ENCODE assay signal across 6 cellular contexts in the genomic region with DNA sequence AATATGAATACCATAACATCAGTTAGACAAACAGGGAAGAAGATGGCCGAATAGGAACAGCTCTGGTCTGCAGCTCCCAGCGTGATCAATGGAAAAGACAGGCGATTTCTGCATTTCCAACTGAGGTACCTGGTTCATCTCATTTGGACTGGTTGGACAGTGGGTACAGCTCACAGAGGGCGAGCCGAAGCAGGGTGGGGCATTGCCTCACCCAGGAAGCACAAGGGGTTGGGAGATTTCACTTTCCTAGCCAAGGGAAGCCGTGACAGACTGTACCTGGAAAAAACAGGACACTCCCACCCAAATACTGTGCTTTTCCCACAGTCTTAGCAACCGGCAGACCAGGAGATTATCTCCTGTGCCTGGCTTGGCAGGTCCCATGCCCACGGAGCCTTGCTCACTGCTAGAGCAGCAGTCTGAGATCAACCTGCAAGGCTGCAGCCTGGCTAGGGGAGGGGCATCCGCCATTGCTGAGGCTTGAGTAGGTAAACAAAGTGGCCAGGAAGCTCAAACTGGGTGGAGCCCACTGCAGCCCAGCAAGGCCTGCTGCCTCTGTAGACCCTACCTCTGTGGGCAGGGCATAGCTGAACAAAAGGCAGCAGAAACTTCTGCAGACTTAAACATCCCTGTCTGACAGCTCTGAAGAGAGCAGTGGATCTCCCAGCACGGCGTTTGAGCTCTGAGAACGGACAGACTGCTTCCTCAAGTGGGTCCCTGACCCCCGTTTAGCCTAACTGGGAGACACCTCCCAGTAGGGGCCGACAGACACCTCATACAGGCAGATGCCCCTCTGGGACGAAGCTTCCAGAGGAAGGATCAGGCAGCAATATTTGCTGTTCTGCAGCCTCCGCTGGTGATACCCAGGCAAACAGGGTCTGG.
DNase-seq lines count a peak whose midpoint lies in the region; ATAC-seq and TF ChIP-seq lines count a peak whose summit lies in the region.
"Not testable (repeated sequence)": the region's sequence is repeated elsewhere in the genome, so short reads cannot be mapped to it uniquely, and the experiment has no call there.

No MANE protein-coding gene starts in this region.

- intact Hi-C loops in Calu3 (cut with micrococcal nuclease; ENCODE audit: unreplicated experiment); colonic mucosa (cut with DNase I); Right ventricle myocardium inferior (cut with DNase I); transverse colon (cut with DNase I; ENCODE audit: low total_unique reads): not testable (repeated sequence)

- not testable (repeated sequence) for TF ChIP-seq EP300 in transverse colon (IDR thresholded peaks at IDR 0.05; ENCODE audit: low read depth)

- peak overlapping the region; percentile 15; the same call in 1 of the 2 replicates for H3K27ac ChIP-seq in RWPE1
- H3K27ac ChIP-seq in colonic mucosa; neuronal stem cell (replicated peaks; ENCODE audit: low read length); transverse colon: not testable (repeated sequence)

- not testable (repeated sequence) for H3K79me1 ChIP-seq in neuronal stem cell (ENCODE audit: low read depth, low read length)

- not testable (repeated sequence) for H3K4me1 Mint-ChIP-seq in Calu3 (ENCODE audit: low read depth, unreplicated experiment)

- not testable (repeated sequence) for H2BK120ac ChIP-seq in neuronal stem cell (ENCODE audit: low read depth, low read length)

- in situ Hi-C loops in transverse colon (cut with MboI; ENCODE audit: low pct_ligation_motif_present in 1 of 4, low pct_unique_long_range_greater_than_20kb in 1 of 4, low sequenced_read_pairs in 3 of 4), result not testable (repeated sequence)

- H2BK15ac ChIP-seq in neuronal stem cell (ENCODE audit: low read length), result not testable (repeated sequence)

- H3K36me3 ChIP-seq in colonic mucosa; neuronal stem cell (replicated peaks in 1 of 2; ENCODE audit: control insufficient read depth in 2 of 2, insufficient read depth in 2 of 2, low read length in 2 of 2); transverse colon: not testable (repeated sequence)

- not testable (repeated sequence) for H3K4me3 Mint-ChIP-seq in Calu3 (ENCODE audit: low read depth, unreplicated experiment)

- not testable (repeated sequence) for H3K18ac ChIP-seq in neuronal stem cell (ENCODE audit: low read length)

- not testable (repeated sequence) for TF ChIP-seq POLR2A in transverse colon (IDR thresholded peaks at IDR 0.05)

- H3K4me3 ChIP-seq in colonic mucosa; neuronal stem cell (ENCODE audit: low read length in 2 of 2); transverse colon: not testable (repeated sequence)

- H3K27ac Mint-ChIP-seq in Calu3 (ENCODE audit: unreplicated experiment), result not testable (repeated sequence)

- not testable (repeated sequence) for H3K4me2 ChIP-seq in neuronal stem cell (ENCODE audit: insufficient read depth, low read length, poor library complexity, severe bottlenecking)

- WGBS in neuronal stem cell (ENCODE audit: extremely low coverage in 2 of 2, insufficient read length in 2 of 2, insufficient replicate concordance in 1 of 2), 2 donors, result no CpG with 5 or more reads among the region's 16 CpGs
- 83 to 100% methylated on average over 1 to 15 of the region's 16 CpGs for WGBS in transverse colon (ENCODE audit: low coverage in 1 of 2), 2 donors

- H3K14ac ChIP-seq in neuronal stem cell (ENCODE audit: low read length), result not testable (repeated sequence)

- TF ChIP-seq CTCF in Calu3 (IDR thresholded peaks at IDR 0.05; ENCODE audit: unreplicated experiment); RWPE1 (conservative IDR thresholded peaks at IDR 0.05; ENCODE audit: low read depth); colonic mucosa (IDR thresholded peaks at IDR 0.05); transverse colon (IDR thresholded peaks at IDR 0.05): not testable (repeated sequence)

- not testable (repeated sequence) for H2AK5ac ChIP-seq in neuronal stem cell (ENCODE audit: low read depth, low read length)

- H3K27me3 ChIP-seq in colonic mucosa; neuronal stem cell (ENCODE audit: control insufficient read depth in 3 of 3, insufficient read depth in 3 of 3, low read depth in 1 of 3, low read length in 3 of 3); transverse colon: not testable (repeated sequence)

- peak overlapping the region; percentile 43 for H3K23ac ChIP-seq in neuronal stem cell (ENCODE audit: low read depth, low read length, poor library complexity)

- CTCF ChIA-PET in Calu3 (lab: Charles Lee), result not testable (repeated sequence)
- CTCF ChIA-PET in RWPE1 (lab: Yijun Ruan, JAX), result interaction anchor here (0.6 to 0.7 kb wide), 2 partner anchors 317 to 713 kb away, joined by 3 to 5 read pairs; no protein-coding TSS in a partner anchor

- H4K8ac ChIP-seq in neuronal stem cell (ENCODE audit: low read depth, low read length), result not testable (repeated sequence)

- not testable (repeated sequence) for H3K9me3 Mint-ChIP-seq in Calu3 (ENCODE audit: low read depth, unreplicated experiment)

- not testable (repeated sequence) for H3K9me3 ChIP-seq in colonic mucosa; neuronal stem cell (replicated peaks in 1 of 2; ENCODE audit: control insufficient read depth in 2 of 2, insufficient read depth in 1 of 2, low read depth in 1 of 2, low read length in 2 of 2); transverse colon

- H4K91ac ChIP-seq in neuronal stem cell (ENCODE audit: low read depth, low read length, poor library complexity), result not testable (repeated sequence)

- POLR2A ChIA-PET in RWPE1 (lab: Yijun Ruan, JAX; ENCODE audit: low non-redundant PET), result not testable (repeated sequence)

- not testable (repeated sequence) for H3K4ac ChIP-seq in neuronal stem cell (ENCODE audit: low read length)

- not testable (repeated sequence) for H3K36me3 Mint-ChIP-seq in Calu3 (ENCODE audit: insufficient read depth, unreplicated experiment)

- not testable (repeated sequence) for H3K4me1 ChIP-seq in colonic mucosa; neuronal stem cell (ENCODE audit: control insufficient read depth in 2 of 2, insufficient read depth in 1 of 2, low read depth in 1 of 2, low read length in 2 of 2); transverse colon

- not testable (repeated sequence) for H2BK5ac ChIP-seq in neuronal stem cell (ENCODE audit: low read length)

- ATAC-seq in Right ventricle myocardium inferior, result not testable (repeated sequence)

- DNase-seq in Calu3, result peak; percentile 3
- not testable (repeated sequence) for DNase-seq in RWPE1 (ENCODE audit: low spot score); neuronal stem cell (ENCODE audit: low spot score)
- peak; percentile 25 for DNase-seq in colonic mucosa
- peak; percentile 50 for DNase-seq in Right ventricle myocardium inferior (ENCODE audit: missing footprints)
- peak; percentile 9 for DNase-seq in transverse colon

- not testable (repeated sequence) for H2BK12ac ChIP-seq in neuronal stem cell (ENCODE audit: low read length)

- not testable (repeated sequence) for H3K9ac ChIP-seq in colonic mucosa (ENCODE audit: low read depth in 2 of 2, low read length in 2 of 2); neuronal stem cell (ENCODE audit: low read depth, low read length, poor library complexity)

- not testable (repeated sequence) for H3K27me3 Mint-ChIP-seq in Calu3 (ENCODE audit: unreplicated experiment)

- BruUV-seq in Calu3 (replicated peaks; lab: Mats Ljungman, UMichigan), result not testable (repeated sequence)

- H2AFZ ChIP-seq in neuronal stem cell (ENCODE audit: low read length), result not testable (repeated sequence)
